In genomic region chr5:80187274-80187673, GRCh38 we compare ENCODE assay signal across 1 cellular context.
A peak's percentile ranks its signal among the peaks of the same experiment; 100 is the strongest.
TF ChIP-seq lines count a peak whose summit lies in the region.

No MANE protein-coding gene starts in this region.

TF ChIP-seq in K562, 482 proteins besides CTCF, POLR2A, EP300 and RAD21 (continued from another document):
- TF ChIP-seq THRA (IDR thresholded peaks at IDR 0.05), result no peak
- TF ChIP-seq ZNF644 (tag; IDR thresholded peaks at IDR 0.05; ENCODE audit: low read depth), result no peak
- TF ChIP-seq POLR3A (IDR thresholded peaks at IDR 0.05; ENCODE audit: borderline replicate concordance, extremely low read depth, insufficient read depth, insufficient read length), result no peak
- TF ChIP-seq MTA1 (IDR thresholded peaks at IDR 0.05; ENCODE audit: borderline replicate concordance), result no peak
- TF ChIP-seq TCF7L2 (IDR thresholded peaks at IDR 0.05; ENCODE audit: low read depth, low read length), result no peak
- TF ChIP-seq NR2C1 (IDR thresholded peaks at IDR 0.05), result peak; percentile 16; the same call in 1 of the 2 replicates
- no peak for TF ChIP-seq NR2C1 (tag; IDR thresholded peaks at IDR 0.05)
- no peak for TF ChIP-seq MAFG (tag; conservative IDR thresholded peaks at IDR 0.05)
- no peak for TF ChIP-seq ARHGAP35 (IDR thresholded peaks at IDR 0.05; ENCODE audit: partially characterized antibody)
- TF ChIP-seq SPI1 (IDR thresholded peaks at IDR 0.05; ENCODE audit: borderline replicate concordance, low read depth, low read length), result 0 out of 2 replicates have a peak, but pooled peaks have one; percentile 30
- no peak for TF ChIP-seq SAP30 (IDR thresholded peaks at IDR 0.05; ENCODE audit: borderline replicate concordance, insufficient read depth, low read depth, low read length, poor library complexity, severe bottlenecking)
- TF ChIP-seq ZBTB8A (IDR thresholded peaks at IDR 0.05; ENCODE audit: partially characterized antibody), result no peak
- TF ChIP-seq XRCC4 (IDR thresholded peaks at IDR 0.05; ENCODE audit: extremely low read depth, insufficient read depth, insufficient read length), result no peak
- no peak for TF ChIP-seq FIP1L1 (IDR thresholded peaks at IDR 0.05; ENCODE audit: low read depth, low read length, poor library complexity, severe bottlenecking)
- TF ChIP-seq ETS1 (conservative IDR thresholded peaks at IDR 0.05; ENCODE audit: control insufficient read depth, low read depth, low read length), result no peak
- TF ChIP-seq ZNF280B (CRISPR knock-in tag; IDR thresholded peaks at IDR 0.05), result no peak
- 0 out of 2 replicates have a peak, but pooled peaks have one; percentile 38 for TF ChIP-seq GABPA (tag; conservative IDR thresholded peaks at IDR 0.05; ENCODE audit: low read depth)
- no peak for TF ChIP-seq ELF1 (tag; IDR thresholded peaks at IDR 0.05)
- no peak for TF ChIP-seq NFYB (IDR thresholded peaks at IDR 0.05; ENCODE audit: extremely low read depth, insufficient read length)
- no peak for TF ChIP-seq SRSF3 (IDR thresholded peaks at IDR 0.05; ENCODE audit: insufficient read depth, low read length)
- TF ChIP-seq PTTG1 (tag; IDR thresholded peaks at IDR 0.05; ENCODE audit: low read depth), result no peak
- no peak for TF ChIP-seq ZSCAN29 (IDR thresholded peaks at IDR 0.05)
- peak; percentile 2; the same call in 1 of the 2 replicates for TF ChIP-seq ZNF512 (tag; IDR thresholded peaks at IDR 0.05)
- no peak for TF ChIP-seq ZNF586 (CRISPR knock-in tag; conservative IDR thresholded peaks at IDR 0.05)
- TF ChIP-seq BMI1 (IDR thresholded peaks at IDR 0.05; ENCODE audit: low read length), result no peak
- no peak for TF ChIP-seq MEIS2 (IDR thresholded peaks at IDR 0.05; ENCODE audit: partially characterized antibody)
- no peak for TF ChIP-seq ZMIZ1 (IDR thresholded peaks at IDR 0.05; ENCODE audit: low read depth in 2 of 2, low read length in 2 of 2)
- TF ChIP-seq MXD1 (CRISPR knock-in tag; IDR thresholded peaks at IDR 0.05; ENCODE audit: borderline replicate concordance, poor library complexity, severe bottlenecking), result no peak
- TF ChIP-seq ESRRA (IDR thresholded peaks at IDR 0.05; ENCODE audit: borderline replicate concordance, low read depth), result no peak
- TF ChIP-seq FOXK1 (CRISPR knock-in tag; IDR thresholded peaks at IDR 0.05; ENCODE audit: borderline replicate concordance), result no peak
- TF ChIP-seq RBM39 (optimal IDR thresholded peaks at IDR 0.05; ENCODE audit: low read depth, low read length), result no peak
- TF ChIP-seq PHB2 (IDR thresholded peaks at IDR 0.05; ENCODE audit: low read depth), result no peak
- TF ChIP-seq RNF2 (IDR thresholded peaks at IDR 0.05), result no peak
- no peak for TF ChIP-seq MTF1 (CRISPR knock-in tag; IDR thresholded peaks at IDR 0.05; ENCODE audit: borderline replicate concordance)
- no peak for TF ChIP-seq ZNF766 (CRISPR knock-in tag; conservative IDR thresholded peaks at IDR 0.05)
- no peak for TF ChIP-seq RFX7 (CRISPR knock-in tag; IDR thresholded peaks at IDR 0.05)
- no peak for TF ChIP-seq MTA2 (IDR thresholded peaks at IDR 0.05; ENCODE audit: low read depth)
- TF ChIP-seq PYGO2 (tag; IDR thresholded peaks at IDR 0.05), result no peak
- TF ChIP-seq SOX6 (IDR thresholded peaks at IDR 0.05), result no peak
- TF ChIP-seq NR2C2 (CRISPR knock-in tag; IDR thresholded peaks at IDR 0.05), result no peak
- peak; percentile 43; the same call in 1 of the 2 replicates for TF ChIP-seq NR2C2 (tag; IDR thresholded peaks at IDR 0.05)
- no peak for TF ChIP-seq PML (IDR thresholded peaks at IDR 0.05; ENCODE audit: low read length)
